Comparison of ENCODE assay signal across 9 cellular contexts in genomic region chr22:28799125-28799833, GRCh38. TPM values are rescaled to one million over a fixed set of nuclear protein-coding genes. Genes with fewer than 3 reads are reported as not detected.
DNase-seq lines count a peak whose midpoint lies in the region; ATAC-seq and FAIRE-seq lines count a peak whose summit lies in the region.
"Had no signal": no experiment of that assay in that cellular context is flagged by ENCODE, and none has a peak within 500 bp of the region (broad histone marks: within the 10 kb centered on the region; RNA-seq: fewer than 3 reads in every experiment).

No MANE protein-coding gene starts in this region.

- no peak for ATAC-seq in HG03432 (IDR thresholded peaks at IDR 0.05; ENCODE audit: unreplicated experiment)

- intact Hi-C loops in posterior cingulate gyrus (cut with DNase I), result no loop called here

- H3K4me1 ChIP-seq in duodenal mucosa (ENCODE audit: control insufficient read depth in 1 of 2, insufficient read depth in 2 of 2, low read length in 2 of 2) (peaks cover 31 to 36% of the 10 kb centered on the region in 2 donors), thymus (ENCODE audit: control insufficient read depth, insufficient read depth, low read length) (peaks cover 15% of the 10 kb centered on the region)

- peak overlapping the region; percentile 96 to 97 for H3K9ac ChIP-seq in duodenal mucosa (ENCODE audit: low read depth in 1 of 2, low read length in 2 of 2)

- DNase-seq in EH (ENCODE audit: low read depth) (peak; percentile 96), HTR-8/SVneo (ENCODE audit: insufficient read length, low spot score) (peak; percentile 40), SW480 (ENCODE audit: low spot score) (peak; percentile 93), medulla oblongata (ENCODE audit: extremely low spot score) (peak; percentile 46), posterior cingulate gyrus (no peak)

- H3K9me3 ChIP-seq in duodenal mucosa (ENCODE audit: control insufficient read depth in 1 of 2, low read length in 2 of 2) (no peaks in the 10 kb centered on the region), thymus (ENCODE audit: control insufficient read depth) (no peaks in the 10 kb centered on the region)

- H3K36me3 ChIP-seq in duodenal mucosa (ENCODE audit: control insufficient read depth in 1 of 2, insufficient read depth in 2 of 2, low read length in 2 of 2) (peaks cover 31 to 33% of the 10 kb centered on the region in 2 donors), thymus (ENCODE audit: control insufficient read depth, insufficient read depth) (peaks cover 18% of the 10 kb centered on the region)

- H3K4me3 ChIP-seq in duodenal mucosa (ENCODE audit: low read depth in 1 of 2, low read length in 2 of 2) (peak overlapping the region; percentile 88 to 99), thymus (ENCODE audit: low read length) (peak overlapping the region; percentile 68)

- 2% methylated on average over 7 of the region's 7 CpGs for WGBS in thymus

- H3K27me3 ChIP-seq in duodenal mucosa (ENCODE audit: control insufficient read depth in 1 of 2, insufficient read depth in 2 of 2, low read length in 2 of 2) (no peaks in the 10 kb centered on the region), thymus (ENCODE audit: control insufficient read depth, insufficient read depth) (no peaks in the 10 kb centered on the region)

- peak overlapping the region; percentile 98 for H3K27ac ChIP-seq in duodenal mucosa (ENCODE audit: low read depth, low read length)
- peak overlapping the region; percentile 87 for H3K27ac ChIP-seq in thymus (ENCODE audit: low read depth)

- no peak for FAIRE-seq in HTR-8/SVneo (lab: Jason Lieb, UNC)
- FAIRE-seq: endometrium had no signal

RNA-seq across cellular contexts. Expression of gene XBP1, which starts 1.1 kb away (rescaled TPM):
- polyA plus RNA-seq in thymus, result 113 TPM

RNA-seq across cellular contexts. Expression of gene CCDC117, which starts 26.8 kb away (rescaled TPM):
- 18.8 TPM for polyA plus RNA-seq in thymus

RNA-seq across cellular contexts. Expression of gene HSCB, which starts 57.4 kb away (rescaled TPM):
- 30.3 TPM for polyA plus RNA-seq in thymus

RNA-seq across cellular contexts. Expression of gene CHEK2, which starts 57.7 kb away (rescaled TPM):
- polyA plus RNA-seq in thymus, result 30.8 TPM

Comparison
In these comparisons a context has a peak if more than half of its experiments do, and no peak if none do; other contexts are left out.
1. DNase-seq: peak in EH (single experiment), HTR-8/SVneo (single experiment), SW480 (single experiment) and medulla oblongata (single experiment); none in posterior cingulate gyrus (0 of 10).